Comparison of ENCODE assay signal across 26 cellular contexts in genomic region chr3:59899068-59899467, GRCh38.
"Had no signal": no experiment of that assay in that cellular context is flagged by ENCODE, and none has a peak within 500 bp of the region (broad histone marks: within the 10 kb centered on the region; RNA-seq: fewer than 3 reads in every experiment).

No MANE protein-coding gene starts in this region.

- H3K79me2 ChIP-seq: hepatocyte had no signal

- H3K4me3 Mint-ChIP-seq: mesothelial cell of epicardium; naive B cell; natural killer cell treated with Interleukin-12 subunit alpha and Interleukin-12 subunit beta and Interleukin-15 and Interleukin-18, amount 100 ng/mL, for 72 hours; stimulated activated naive B cell treated with anti-CD40 and anti-IgM and Interleukin-4, amounts not matched to agents 10 μg/mL and 1 μg/mL and 100 μg/mL, for 72 hours had no signal

- H3K27me3 Mint-ChIP-seq: naive B cell; stimulated activated naive B cell treated with anti-CD40 and anti-IgM and Interleukin-4, amounts not matched to agents 10 μg/mL and 1 μg/mL and 100 μg/mL, for 72 hours had no signal

- DNase-seq: islet precursor cell; mesendoderm; naive B cell; nucleus accumbens; pancreas; posterior cingulate gyrus; stimulated activated CD4-positive, alpha-beta T cell treated with anti-CD3 and anti-CD28 coated beads, Interleukin-12 subunit alpha, Interleukin-12 subunit beta, amount 100 ng/mL, for 4 hours; stimulated activated CD4-positive, alpha-beta T cell treated with anti-CD3 and anti-CD28 coated beads, Interleukin-15, amount 100 ng/mL, for 24 hours; stimulated activated CD4-positive, alpha-beta T cell treated with anti-CD3 and anti-CD28 coated beads, Interleukin-2, amount 100 ng/mL, for 24 hours; stimulated activated CD4-positive, alpha-beta T cell treated with anti-CD3 and anti-CD28 coated beads, Interleukin-4, amount 100 ng/mL, for 1 hour; stimulated activated naive B cell treated with anti-CD40 and anti-IgM and Interleukin-4, amounts not matched to agents 10 μg/mL and 1 μg/mL and 100 μg/mL, for 72 hours; stimulated activated naive CD8-positive, alpha-beta T cell treated with anti-CD3 and anti-CD28 coated beads, Interleukin-15, Interleukin-2, amounts not matched to agents 100 U/mL and 50 U/mL, for 24 hours; stomach; testis; thyroid gland; transverse colon; upper lobe of left lung had no signal

- H3K4me1 ChIP-seq: pancreas, prostate gland, stomach, testis, thyroid gland, transverse colon, upper lobe of left lung, vagina had no signal

- H2AFZ ChIP-seq: hepatocyte had no signal

- ATAC-seq: left lobe of liver; natural killer cell treated with Interleukin-12 subunit alpha and Interleukin-12 subunit beta and Interleukin-15 and Interleukin-18, amount 100 ng/mL, for 72 hours; pancreas; sciatic nerve; stimulated activated naive B cell treated with anti-CD40 and anti-IgM and Interleukin-4, amounts not matched to agents 10 μg/mL and 1 μg/mL and 100 μg/mL, for 72 hours; stimulated activated naive CD8-positive, alpha-beta T cell treated with anti-CD3 and anti-CD28 coated beads, Interleukin-15, Interleukin-2, amounts not matched to agents 100 U/mL and 50 U/mL, for 24 hours had no signal

- H3K4me3 ChIP-seq: hepatocyte, lung, pancreas, prostate gland, skin epidermis, stomach, testis, thyroid gland, transverse colon, upper lobe of left lung, vagina had no signal

- H3K9me3 Mint-ChIP-seq: natural killer cell treated with Interleukin-12 subunit alpha and Interleukin-12 subunit beta and Interleukin-15 and Interleukin-18, amount 100 ng/mL, for 72 hours; stimulated activated naive B cell treated with anti-CD40 and anti-IgM and Interleukin-4, amounts not matched to agents 10 μg/mL and 1 μg/mL and 100 μg/mL, for 72 hours had no signal

- H3K27ac ChIP-seq: hepatocyte, pancreas, prostate gland, skin epidermis, stomach, testis, thyroid gland, transverse colon, upper lobe of left lung, vagina had no signal

- H3K9me3 ChIP-seq: pancreas, prostate gland, stomach, testis, thyroid gland, transverse colon, upper lobe of left lung, vagina had no signal

- H3K27me3 ChIP-seq: hepatocyte, pancreas, stomach, testis, thyroid gland, transverse colon, upper lobe of left lung, vagina had no signal

- H3K36me3 ChIP-seq: pancreas, prostate gland, stomach, thyroid gland, transverse colon, upper lobe of left lung, vagina had no signal

- H3K36me3 Mint-ChIP-seq: mesothelial cell of epicardium; naive B cell; natural killer cell treated with Interleukin-12 subunit alpha and Interleukin-12 subunit beta and Interleukin-15 and Interleukin-18, amount 100 ng/mL, for 72 hours; stimulated activated naive B cell treated with anti-CD40 and anti-IgM and Interleukin-4, amounts not matched to agents 10 μg/mL and 1 μg/mL and 100 μg/mL, for 72 hours had no signal

- H3K27ac Mint-ChIP-seq: mesothelial cell of epicardium; natural killer cell treated with Interleukin-12 subunit alpha and Interleukin-12 subunit beta and Interleukin-15 and Interleukin-18, amount 100 ng/mL, for 72 hours; stimulated activated naive B cell treated with anti-CD40 and anti-IgM and Interleukin-4, amounts not matched to agents 10 μg/mL and 1 μg/mL and 100 μg/mL, for 72 hours had no signal

- H3K4me2 ChIP-seq: hepatocyte had no signal

- H3K4me1 Mint-ChIP-seq: mesothelial cell of epicardium, naive B cell had no signal
